ENCODE assay signal across 8 cellular contexts in the genomic region with DNA sequence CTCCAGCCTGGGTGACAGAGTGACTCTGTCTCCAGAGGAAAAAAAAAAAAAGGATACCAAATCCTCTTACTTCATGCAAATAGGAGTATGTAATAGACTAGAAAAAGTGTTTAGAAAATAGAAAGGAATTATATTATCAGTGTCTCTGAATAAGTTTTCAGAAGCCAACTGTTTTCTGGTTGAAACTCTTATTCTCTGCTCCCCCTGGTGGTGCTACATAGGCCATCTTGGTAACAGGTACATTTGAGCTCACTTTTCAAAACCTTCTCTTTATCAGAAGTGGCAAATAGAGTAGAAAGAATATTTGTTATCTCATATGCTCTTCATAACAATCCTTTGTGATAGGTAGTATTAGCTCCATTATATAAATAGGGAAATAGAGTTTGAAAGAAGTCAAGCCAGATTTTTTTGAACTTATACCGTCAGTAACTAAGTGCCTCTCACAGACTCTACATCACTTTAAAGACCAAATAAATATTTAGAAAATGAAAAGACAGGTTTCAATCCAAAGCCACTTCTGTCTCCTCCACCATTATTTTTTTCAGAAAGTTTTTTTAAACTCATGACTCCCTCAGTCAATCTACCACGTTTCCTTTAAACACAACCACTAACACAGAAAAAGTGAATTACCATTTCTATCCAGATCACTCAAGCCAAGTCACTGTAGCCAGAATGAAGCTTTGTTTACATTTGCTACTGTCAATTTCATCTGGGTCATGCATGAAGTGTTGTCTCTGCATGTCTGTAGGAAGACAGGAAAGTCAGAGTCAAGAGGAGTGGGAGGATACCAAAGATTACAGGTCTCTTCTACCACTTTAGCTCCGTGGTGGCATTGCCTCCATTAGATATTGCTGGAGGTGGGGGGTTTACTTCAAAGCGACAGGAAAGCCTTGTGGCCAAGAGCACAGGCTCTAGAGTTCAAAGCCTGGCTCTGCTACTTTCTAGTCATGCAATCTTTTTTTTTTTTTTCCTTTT. TPM values are rescaled to one million over a fixed set of nuclear protein-coding genes. Genes with fewer than 3 reads are reported as not detected.
DNase-seq lines count a peak whose midpoint lies in the region; ATAC-seq and TF ChIP-seq lines count a peak whose summit lies in the region.

No MANE protein-coding gene starts in this region.

- H3K9me3 ChIP-seq in CD4-positive, alpha-beta T cell (ENCODE audit: control insufficient read depth, low read length) = no peaks in the 10 kb centered on the region

- peak; percentile 80 for TF ChIP-seq CTCF in CD4-positive, alpha-beta T cell (IDR thresholded peaks at IDR 0.05)
- TF ChIP-seq CTCF in GM20000 (IDR thresholded peaks at IDR 0.05; ENCODE audit: extremely low read depth, missing control alignments) (peak; percentile 25), foreskin fibroblast (IDR thresholded peaks at IDR 0.05; ENCODE audit: low read depth, low read length) (peak; percentile 72)

- H3K4me3 ChIP-seq in foreskin fibroblast (ENCODE audit: low read depth in 1 of 2, low read length in 2 of 2) = no peak overlapping the region

- H3K4me3 Mint-ChIP-seq in CD4-positive, alpha-beta T cell = no peak overlapping the region

- no peaks in the 10 kb centered on the region for H3K9me3 Mint-ChIP-seq in CD4-positive, alpha-beta T cell

- no peak overlapping the region for H3K27ac Mint-ChIP-seq in CD4-positive, alpha-beta T cell

- DNase-seq in CD4-positive, alpha-beta T cell = peak in 9 of 10 experiments; percentile 5 to 53 (median 25)
- peak; percentile 14 for DNase-seq in GM20000 (ENCODE audit: low spot score)
- peak; percentile 55 for DNase-seq in NCI-H345 treated with DMSO at 0.1 percent for 48 hours (lab: John Stamatoyannopoulos, UW; ENCODE audit: unreplicated experiment)
- peak; percentile 52 to 55 for DNase-seq in activated T-cell treated with anti-CD3 and anti-CD28 coated beads, Interleukin-2, amount 50 U/mL, for 48 hours
- DNase-seq in foreskin fibroblast = peak in 1 of 2 donors; percentile 57
- peak; percentile 56 for DNase-seq in stimulated activated CD8-positive, alpha-beta memory T cell treated with anti-CD3 and anti-CD28 coated beads, Interleukin-4, amount 100 ng/mL, for 48 hours
- DNase-seq in germinal center (ENCODE audit: low spot score) = no peak

- intact Hi-C loops in CD4-positive, alpha-beta T cell (cut with DNase I, micrococcal nuclease) = loop anchor here (1.0 to 5.0 kb wide), 9 partner anchors 40 to 447 kb away; partner anchors contain the start of genes IL23R (in 1 of the 2) and SLC35D1 (in 1 of the 2)

- peaks cover 26% of the 10 kb centered on the region for H3K4me1 Mint-ChIP-seq in CD4-positive, alpha-beta T cell (ENCODE audit: low read depth)

- POLR2A ChIA-PET in CD4-positive, alpha-beta T cell (lab: Charles Lee) = interaction anchor here (0.6 to 2.9 kb wide), 9 partner anchors 9 to 293 kb away, joined by 3 to 20 read pairs (median 3); partner anchors contain the start of gene SERBP1

- no peak overlapping the region for H3K27ac ChIP-seq in CD4-positive, alpha-beta T cell (ENCODE audit: low read depth, low read length)

- H3K27me3 ChIP-seq in CD4-positive, alpha-beta T cell (ENCODE audit: control insufficient read depth, insufficient read depth, low read length) = no peaks in the 10 kb centered on the region

- CTCF ChIA-PET in CD4-positive, alpha-beta T cell (lab: Charles Lee) = interaction anchor here (0.7 to 4.0 kb wide), 17 partner anchors 9 to 447 kb away, joined by 3 to 24 read pairs (median 3); partner anchors contain the start of gene IL23R

- peak; percentile 58 for ATAC-seq in CD4-positive, alpha-beta T cell (ENCODE audit: poor library complexity)
- no peak for ATAC-seq in HG02981 (IDR thresholded peaks at IDR 0.05; ENCODE audit: unreplicated experiment)

- H3K27me3 Mint-ChIP-seq in CD4-positive, alpha-beta T cell = no peaks in the 10 kb centered on the region

- no peaks in the 10 kb centered on the region for H3K36me3 Mint-ChIP-seq in CD4-positive, alpha-beta T cell (ENCODE audit: low read depth)

RNA-seq across cellular contexts. Expression of gene IL23R, which starts 45.6 kb away (rescaled TPM):
- total RNA-seq in CD4-positive, alpha-beta T cell = under 1 TPM; 0.08 to 0.14 TPM

Comparison
In these comparisons a context has a peak if more than half of its experiments do, and no peak if none do; other contexts are left out.
1. CTCF ChIP-seq: peak in every context shown above with its lines; median percentile 80 in CD4-positive, alpha-beta T cell; 72 in foreskin fibroblast; 25 in GM20000.